ENCODE assay signal across 9 cellular contexts in genomic region chr2:32264422-32265149, GRCh38. TPM values are rescaled to one million over a fixed set of nuclear protein-coding genes. Genes with fewer than 3 reads are reported as not detected.
DNase-seq lines count a peak whose midpoint lies in the region; ATAC-seq, FAIRE-seq and TF ChIP-seq lines count a peak whose summit lies in the region.
"Had no signal": no experiment of that assay in that cellular context is flagged by ENCODE, and none has a peak within 500 bp of the region (broad histone marks: within the 10 kb centered on the region; RNA-seq: fewer than 3 reads in every experiment).

NLRC4 (minus strand) TSS chr2:32264886; CDS start chr2:32256775, 8,111 bp downstream.

- peak; percentile 11 for DNase-seq in GM06990 (ENCODE audit: extremely low read depth, insufficient read length)
- DNase-seq in bronchial epithelial cell (ENCODE audit: low read depth) = peak; percentile 11
- DNase-seq in AG20443 (ENCODE audit: low spot score) = no peak
- no peak for DNase-seq in iPS-NIHi7 (ENCODE audit: extremely low spot score)
- no peak for DNase-seq in effector CD8-positive, alpha-beta T cell (lab: John Stamatoyannopoulos, UW)
- no peak for DNase-seq in T-helper 9 cell

- ATAC-seq in GM21367 (IDR thresholded peaks at IDR 0.05; ENCODE audit: unreplicated experiment) = peak; percentile 92
- peak; percentile 89 for ATAC-seq in HG03521 (IDR thresholded peaks at IDR 0.05; ENCODE audit: unreplicated experiment)

- H3K4me3 ChIP-seq in GM06990 (replicated peaks; ENCODE audit: low read depth, low read length) (peak within 1 kb of the TSS; percentile 29), bronchial epithelial cell (ENCODE audit: low read depth, low read length) (no peak within 1 kb of the TSS)

- TF ChIP-seq CTCF in GM06990 (IDR thresholded peaks at IDR 0.05; ENCODE audit: insufficient read depth, low read length, poor library complexity, severe bottlenecking) (no peak), bronchial epithelial cell (IDR thresholded peaks at IDR 0.05; ENCODE audit: insufficient read depth, low read length, severe bottlenecking) (no peak)

- no peaks in the 10 kb centered on the region for H3K36me3 ChIP-seq in GM06990 (ENCODE audit: control insufficient read depth, insufficient read depth, low read length)
- H3K36me3 ChIP-seq in bronchial epithelial cell (ENCODE audit: control insufficient read depth, insufficient read depth, low read length) = no peaks in the 10 kb centered on the region

- no peak for FAIRE-seq in bronchial epithelial cell (lab: Jason Lieb, UNC)

- H3K27me3 ChIP-seq in GM06990 (replicated peaks; ENCODE audit: control insufficient read depth, insufficient read depth, low read length) (no peaks in the 10 kb centered on the region), bronchial epithelial cell (ENCODE audit: control insufficient read depth, insufficient read depth, low read length) (no peaks in the 10 kb centered on the region)

RNA-seq across cellular contexts. Expression of gene NLRC4, which starts in this region (rescaled TPM):
- total RNA-seq in bronchial epithelial cell = 0.53 and 1.0 TPM in 2 replicates
- total RNA-seq: kidney epithelial cell had no signal

Comparison
In these comparisons a context has a peak if more than half of its experiments do, and no peak if none do; other contexts are left out.
1. DNase-seq: peak in GM06990 (single experiment) and bronchial epithelial cell (single experiment); none in AG20443 (single experiment), iPS-NIHi7 (single experiment), effector CD8-positive, alpha-beta T cell (single experiment) and T-helper 9 cell (single experiment).